8 cellular contexts compared by ENCODE assay signal in genomic region chr4:18366762-18367358, GRCh38.
DNase-seq lines count a peak whose midpoint lies in the region; ATAC-seq, FAIRE-seq and TF ChIP-seq lines count a peak whose summit lies in the region.

No MANE protein-coding gene starts in this region.

- H4K5ac ChIP-seq in H9 (ENCODE audit: insufficient read length, low read depth, low read length), result no peak overlapping the region

- no peak overlapping the region for H2BK20ac ChIP-seq in H9 (ENCODE audit: low read depth, low read length, poor library complexity, severe bottlenecking)

- no CpG with 5 or more reads among the region's 2 CpGs for WGBS in H9 (ENCODE audit: extremely low coverage, insufficient read length, low lambda C conversion rate)

- no peak overlapping the region for H2BK12ac ChIP-seq in H9 (ENCODE audit: insufficient read length, low read depth, low read length)

- H2AK5ac ChIP-seq in H9 (ENCODE audit: insufficient read length, low read length), result no peak overlapping the region

- H3K36me3 Mint-ChIP-seq in activated CD8-positive, alpha-beta memory T cell treated with anti-CD3 and anti-CD28 coated beads, Interleukin-2, amount 10 ng/mL, durations not matched to agents 7 days and 5 days, result no peaks in the 10 kb centered on the region
- H3K36me3 Mint-ChIP-seq in H9 (ENCODE audit: insufficient read depth in 1 of 3, low read depth in 3 of 3) (no peaks in the 10 kb centered on the region), T-helper 17 cell (ENCODE audit: low read depth) (no peaks in the 10 kb centered on the region)

- no peak for FAIRE-seq in kidney (lab: Jason Lieb, UNC)

- H2AFZ ChIP-seq in H9 (ENCODE audit: low read length) (no peak overlapping the region), Loucy (ENCODE audit: low read length) (peak overlapping the region; percentile 61)

- CTCF ChIA-PET in activated CD8-positive, alpha-beta memory T cell treated with anti-CD3 and anti-CD28 coated beads, Interleukin-2, amount 10 ng/mL, durations not matched to agents 7 days and 5 days (lab: Charles Lee), result interaction anchor here (1.6 kb wide), 1 partner anchor 550 kb away, joined by 6 read pairs; no protein-coding TSS in a partner anchor

- no peaks in the 10 kb centered on the region for H3K79me1 ChIP-seq in H9 (ENCODE audit: insufficient read depth, low read depth, low read length, poor library complexity, severe bottlenecking)

- no peak overlapping the region for H3K27ac Mint-ChIP-seq in activated CD8-positive, alpha-beta memory T cell treated with anti-CD3 and anti-CD28 coated beads, Interleukin-2, amount 10 ng/mL, durations not matched to agents 7 days and 5 days
- H3K27ac Mint-ChIP-seq in H9, result no peak overlapping the region
- peak overlapping the region; percentile 56 for H3K27ac Mint-ChIP-seq in T-helper 17 cell

- H3K9me2 ChIP-seq in Loucy (replicated peaks; ENCODE audit: low read depth, low read length), result no peaks in the 10 kb centered on the region

- H3K36me3 ChIP-seq in Loucy (ENCODE audit: insufficient read depth, low read length), result no peaks in the 10 kb centered on the region
- no peaks in the 10 kb centered on the region for H3K36me3 ChIP-seq in kidney (ENCODE audit: control insufficient read depth in 1 of 2, insufficient read depth in 2 of 2, low read length in 2 of 2)

- peaks cover 5% of the 10 kb centered on the region for H3K27me3 Mint-ChIP-seq in activated CD8-positive, alpha-beta memory T cell treated with anti-CD3 and anti-CD28 coated beads, Interleukin-2, amount 10 ng/mL, durations not matched to agents 7 days and 5 days
- H3K27me3 Mint-ChIP-seq in H9 (ENCODE audit: low read depth) (peaks cover 9% of the 10 kb centered on the region), T-helper 17 cell (peaks cover 35% of the 10 kb centered on the region)

- no peak overlapping the region for H2BK5ac ChIP-seq in H9 (ENCODE audit: insufficient read length, low read length)

- H3K9ac ChIP-seq in H9 (ENCODE audit: extremely low read depth, insufficient read length, low read length) (no peak overlapping the region), Loucy (ENCODE audit: low read depth, low read length, poor library complexity, severe bottlenecking) (no peak overlapping the region), kidney (ENCODE audit: low read length in 2 of 2) (no peak overlapping the region)

- no peaks in the 10 kb centered on the region for H3K79me2 ChIP-seq in H9 (ENCODE audit: insufficient read depth, low read length)
- H3K79me2 ChIP-seq in Loucy (ENCODE audit: insufficient read depth, low read length), result no peaks in the 10 kb centered on the region

- H3K14ac ChIP-seq in H9 (ENCODE audit: insufficient read depth, low read length), result no peak overlapping the region

- ATAC-seq in activated CD8-positive, alpha-beta memory T cell treated with anti-CD3 and anti-CD28 coated beads, Interleukin-2, amount 10 ng/mL, durations not matched to agents 7 days and 5 days, result peak; percentile 69
- peak; percentile 71 for ATAC-seq in T-helper 17 cell

- H4K91ac ChIP-seq in H9 (ENCODE audit: insufficient read length, low read depth, low read length), result no peak overlapping the region

- H3K9me3 ChIP-seq in H9 (ENCODE audit: control insufficient read depth, low read depth, low read length), result no peaks in the 10 kb centered on the region
- no peaks in the 10 kb centered on the region for H3K9me3 ChIP-seq in Loucy (ENCODE audit: insufficient read depth, low read depth, low read length)
- H3K9me3 ChIP-seq in T-helper 17 cell (ENCODE audit: control insufficient read depth, low read length, poor library complexity, severe bottlenecking), result no peaks in the 10 kb centered on the region
- no peaks in the 10 kb centered on the region for H3K9me3 ChIP-seq in kidney (ENCODE audit: control insufficient read depth in 1 of 2, low read length in 2 of 2)

- H2BK15ac ChIP-seq in H9 (ENCODE audit: low read depth, low read length), result no peak overlapping the region

- H3K18ac ChIP-seq in H9 (ENCODE audit: insufficient read length, low read depth, low read length), result no peak overlapping the region

- TF ChIP-seq CTCF in H9 (conservative IDR thresholded peaks at IDR 0.05) (peak; percentile 64), Loucy (conservative IDR thresholded peaks at IDR 0.05; ENCODE audit: low read length) (peak; percentile 66), kidney (IDR thresholded peaks at IDR 0.05; ENCODE audit: borderline replicate concordance, extremely low read depth, insufficient read depth) (peak; percentile 54)

- no peak overlapping the region for H2BK120ac ChIP-seq in H9 (ENCODE audit: low read depth, low read length, poor library complexity, severe bottlenecking)

- H3K23me2 ChIP-seq in H9 (ENCODE audit: insufficient read length, low read depth, low read length, poor library complexity, severe bottlenecking), result no peaks in the 10 kb centered on the region

- no peaks in the 10 kb centered on the region for H3K9me3 Mint-ChIP-seq in activated CD8-positive, alpha-beta memory T cell treated with anti-CD3 and anti-CD28 coated beads, Interleukin-2, amount 10 ng/mL, durations not matched to agents 7 days and 5 days (ENCODE audit: low read depth)
- H3K9me3 Mint-ChIP-seq in H9, result no peaks in the 10 kb centered on the region

- H3K4me1 ChIP-seq in H9 (ENCODE audit: insufficient read depth, low read length) (no peaks in the 10 kb centered on the region), Loucy (ENCODE audit: insufficient read depth, low read length, poor library complexity, severe bottlenecking) (no peaks in the 10 kb centered on the region), kidney (ENCODE audit: control insufficient read depth in 1 of 2, insufficient read depth in 1 of 2, low read depth in 1 of 2, low read length in 2 of 2) (no peaks in the 10 kb centered on the region)

- H4K8ac ChIP-seq in H9 (replicated peaks; ENCODE audit: insufficient read length, low read depth, low read length), result no peak overlapping the region

- no peak overlapping the region for H3K4ac ChIP-seq in H9 (ENCODE audit: low read depth, low read length)

- H3T11ph ChIP-seq in H9 (ENCODE audit: low read length), result no peak overlapping the region

- H3K27ac ChIP-seq in H9 (ENCODE audit: insufficient read length, low read depth, low read length) (no peak overlapping the region), kidney (ENCODE audit: low read depth in 2 of 2, low read length in 2 of 2) (no peak overlapping the region)

- H3F3A ChIP-seq in Loucy (ENCODE audit: low read depth), result no peaks in the 10 kb centered on the region

- H3K4me2 ChIP-seq in H9 (ENCODE audit: insufficient read depth, insufficient read length, low read length), result no peak overlapping the region
- H3K4me2 ChIP-seq in Loucy (ENCODE audit: low read depth, low read length, poor library complexity, severe bottlenecking), result no peak overlapping the region

- H3K4me3 ChIP-seq in Loucy (ENCODE audit: low read length, poor library complexity, severe bottlenecking) (no peak overlapping the region), kidney (ENCODE audit: low read length in 2 of 2) (no peak overlapping the region)

- no peak overlapping the region for H3K4me3 Mint-ChIP-seq in activated CD8-positive, alpha-beta memory T cell treated with anti-CD3 and anti-CD28 coated beads, Interleukin-2, amount 10 ng/mL, durations not matched to agents 7 days and 5 days
- H3K4me3 Mint-ChIP-seq in H9 (no peak overlapping the region), T-helper 17 cell (no peak overlapping the region)

- no peaks in the 10 kb centered on the region for H3K27me3 ChIP-seq in H9 (ENCODE audit: insufficient read depth, low read length)
- H3K27me3 ChIP-seq in Loucy (ENCODE audit: insufficient read depth, low read length, poor library complexity, severe bottlenecking), result no peaks in the 10 kb centered on the region

- H3K4me1 Mint-ChIP-seq in activated CD8-positive, alpha-beta memory T cell treated with anti-CD3 and anti-CD28 coated beads, Interleukin-2, amount 10 ng/mL, durations not matched to agents 7 days and 5 days, result no peaks in the 10 kb centered on the region
- no peaks in the 10 kb centered on the region for H3K4me1 Mint-ChIP-seq in H9
- H3K4me1 Mint-ChIP-seq in T-helper 17 cell, result no peaks in the 10 kb centered on the region

- no peaks in the 10 kb centered on the region for H4K20me1 ChIP-seq in H9 (ENCODE audit: control insufficient read depth, insufficient read depth, insufficient read length)
- no peaks in the 10 kb centered on the region for H4K20me1 ChIP-seq in Loucy (ENCODE audit: insufficient read depth, low read length, poor library complexity, severe bottlenecking)

- intact Hi-C loops in kidney (cut with DNase I), result no loop called here

- H3K23ac ChIP-seq in H9 (ENCODE audit: insufficient read length, low read depth, low read length), result no peak overlapping the region

- no peak for DNase-seq in activated CD8-positive, alpha-beta memory T cell treated with anti-CD3 and anti-CD28 coated beads, Interleukin-2, amount 10 ng/mL, durations not matched to agents 7 days and 5 days
- no peak for DNase-seq in activated CD8-positive, alpha-beta memory T cell treated with anti-CD3 and anti-CD28 coated beads for 24 hours
- no peak for DNase-seq in H9
- no peak for DNase-seq in T-helper 17 cell
- no peak for DNase-seq in kidney
- DNase-seq in effector CD8-positive, alpha-beta T cell (lab: John Stamatoyannopoulos, UW), result no peak
- DNase-seq in stimulated activated CD4-positive, alpha-beta T cell treated with anti-CD3 and anti-CD28 coated beads, Interleukin-2, amount 100 ng/mL, for 24 hours, result no peak

- H3K56ac ChIP-seq in H9 (ENCODE audit: insufficient read length, low read depth, low read length), result no peak overlapping the region
